ENCODE assay signal across 1 cellular context in the genomic region with DNA sequence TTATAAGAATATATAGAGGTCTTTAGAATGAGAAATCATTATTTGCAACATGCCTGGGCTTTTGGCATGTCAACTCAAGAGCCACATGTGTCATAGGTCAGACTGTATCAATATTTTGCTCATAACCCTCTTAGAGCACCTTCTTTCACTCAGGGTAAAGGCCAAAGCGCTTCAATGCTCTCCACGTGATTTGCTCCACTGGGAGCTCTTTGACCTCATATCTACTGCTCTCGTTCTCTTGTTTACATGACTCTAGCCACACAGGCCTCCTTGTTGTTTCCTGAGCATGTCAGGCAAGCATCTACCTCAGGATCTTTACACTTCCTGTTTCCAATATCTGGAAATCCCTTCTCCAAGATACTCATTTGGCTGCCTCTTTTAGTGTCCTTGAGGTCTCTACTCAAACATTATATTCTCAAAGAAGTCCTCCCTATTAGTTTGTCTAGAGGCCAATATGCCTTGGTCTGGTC.
TF ChIP-seq lines count a peak whose summit lies in the region.

No MANE protein-coding gene starts in this region.

TF ChIP-seq in HepG2, 621 proteins besides CTCF, POLR2A, EP300 and RAD21 (continued from another document):
- TF ChIP-seq, protein P1, sequence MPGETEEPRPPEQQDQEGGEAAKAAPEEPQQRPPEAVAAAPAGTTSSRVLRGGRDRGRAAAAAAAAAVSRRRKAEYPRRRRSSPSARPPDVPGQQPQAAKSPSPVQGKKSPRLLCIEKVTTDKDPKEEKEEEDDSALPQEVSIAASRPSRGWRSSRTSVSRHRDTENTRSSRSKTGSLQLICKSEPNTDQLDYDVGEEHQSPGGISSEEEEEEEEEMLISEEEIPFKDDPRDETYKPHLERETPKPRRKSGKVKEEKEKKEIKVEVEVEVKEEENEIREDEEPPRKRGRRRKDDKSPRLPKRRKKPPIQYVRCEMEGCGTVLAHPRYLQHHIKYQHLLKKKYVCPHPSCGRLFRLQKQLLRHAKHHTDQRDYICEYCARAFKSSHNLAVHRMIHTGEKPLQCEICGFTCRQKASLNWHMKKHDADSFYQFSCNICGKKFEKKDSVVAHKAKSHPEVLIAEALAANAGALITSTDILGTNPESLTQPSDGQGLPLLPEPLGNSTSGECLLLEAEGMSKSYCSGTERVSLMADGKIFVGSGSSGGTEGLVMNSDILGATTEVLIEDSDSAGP (CRISPR knock-in tag; IDR thresholded peaks at IDR 0.05; ENCODE audit: borderline replicate concordance) = no peak
- TF ChIP-seq KDM2A (CRISPR knock-in tag; IDR thresholded peaks at IDR 0.05; ENCODE audit: borderline replicate concordance, low read depth) (peak; percentile 70), ZNF33B (CRISPR knock-in tag; IDR thresholded peaks at IDR 0.05) (no peak), SNAPC2 (CRISPR knock-in tag; IDR thresholded peaks at IDR 0.05) (no peak), ZC3H13 (CRISPR knock-in tag; IDR thresholded peaks at IDR 0.05) (no peak; the same call in 1 of the 2 replicates), NPAS2 (CRISPR knock-in tag; IDR thresholded peaks at IDR 0.05; ENCODE audit: borderline replicate concordance) (no peak), FOXO1 (CRISPR knock-in tag; IDR thresholded peaks at IDR 0.05) (peak; percentile 100), ZFP36L1 (CRISPR knock-in tag; IDR thresholded peaks at IDR 0.05) (no peak), ZNF382 (CRISPR knock-in tag; IDR thresholded peaks at IDR 0.05; ENCODE audit: borderline replicate concordance) (no peak), RFX5 (IDR thresholded peaks at IDR 0.05; ENCODE audit: low read depth, low read length) (no peak), PHB2 (IDR thresholded peaks at IDR 0.05; ENCODE audit: partially characterized antibody) (no peak), FLYWCH1 (CRISPR knock-in tag; IDR thresholded peaks at IDR 0.05) (no peak), KLF15 (CRISPR knock-in tag; IDR thresholded peaks at IDR 0.05; ENCODE audit: borderline replicate concordance) (no peak), KAT2B (IDR thresholded peaks at IDR 0.05; ENCODE audit: borderline replicate concordance, low read depth, low read length) (no peak), MIXL1 (CRISPR knock-in tag; IDR thresholded peaks at IDR 0.05) (peak; percentile 97), ATF7 (IDR thresholded peaks at IDR 0.05) (0 out of 2 replicates have a peak, but pooled peaks have one; percentile 13), ATF7 (CRISPR knock-in tag; IDR thresholded peaks at IDR 0.05) (peak; percentile 71; the same call in 1 of the 2 replicates), SUZ12 (IDR thresholded peaks at IDR 0.05; ENCODE audit: low read depth, low read length) (no peak), KLF16 (CRISPR knock-in tag; IDR thresholded peaks at IDR 0.05) (peak in 1 of 2 experiments; percentile 96; a peak in 1 of 4 replicates), CBX2 (IDR thresholded peaks at IDR 0.05; ENCODE audit: low read depth, low read length) (no peak), CBX2 (CRISPR knock-in tag; IDR thresholded peaks at IDR 0.05; ENCODE audit: low read depth) (no peak), PHF8 (CRISPR knock-in tag; IDR thresholded peaks at IDR 0.05) (peak; percentile 48; the same call in 1 of the 2 replicates), ZNF629 (CRISPR knock-in tag; conservative IDR thresholded peaks at IDR 0.05) (peak; percentile 60), ISX (CRISPR knock-in tag; conservative IDR thresholded peaks at IDR 0.05) (no peak), XRCC5 (optimal IDR thresholded peaks at IDR 0.05; ENCODE audit: low read length) (peak; percentile 60), ZNF747 (CRISPR knock-in tag; IDR thresholded peaks at IDR 0.05; ENCODE audit: borderline replicate concordance) (peak; percentile 79; the same call in 1 of the 2 replicates), HMG20A (CRISPR knock-in tag; IDR thresholded peaks at IDR 0.05; ENCODE audit: borderline replicate concordance) (peak; percentile 100)
- TF ChIP-seq, protein P2, sequence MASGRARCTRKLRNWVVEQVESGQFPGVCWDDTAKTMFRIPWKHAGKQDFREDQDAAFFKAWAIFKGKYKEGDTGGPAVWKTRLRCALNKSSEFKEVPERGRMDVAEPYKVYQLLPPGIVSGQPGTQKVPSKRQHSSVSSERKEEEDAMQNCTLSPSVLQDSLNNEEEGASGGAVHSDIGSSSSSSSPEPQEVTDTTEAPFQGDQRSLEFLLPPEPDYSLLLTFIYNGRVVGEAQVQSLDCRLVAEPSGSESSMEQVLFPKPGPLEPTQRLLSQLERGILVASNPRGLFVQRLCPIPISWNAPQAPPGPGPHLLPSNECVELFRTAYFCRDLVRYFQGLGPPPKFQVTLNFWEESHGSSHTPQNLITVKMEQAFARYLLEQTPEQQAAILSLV (CRISPR knock-in tag; IDR thresholded peaks at IDR 0.05; ENCODE audit: borderline replicate concordance) = peak; percentile 54; the same call in 1 of the 2 replicates
- TF ChIP-seq, protein P3, sequence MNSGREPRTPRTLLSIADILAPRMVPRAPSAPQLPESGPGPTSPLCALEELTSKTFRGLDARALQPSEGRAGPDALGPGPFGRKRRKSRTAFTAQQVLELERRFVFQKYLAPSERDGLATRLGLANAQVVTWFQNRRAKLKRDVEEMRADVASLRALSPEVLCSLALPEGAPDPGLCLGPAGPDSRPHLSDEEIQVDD (CRISPR knock-in tag; IDR thresholded peaks at IDR 0.05; ENCODE audit: borderline replicate concordance) = no peak
- TF ChIP-seq, protein P4, sequence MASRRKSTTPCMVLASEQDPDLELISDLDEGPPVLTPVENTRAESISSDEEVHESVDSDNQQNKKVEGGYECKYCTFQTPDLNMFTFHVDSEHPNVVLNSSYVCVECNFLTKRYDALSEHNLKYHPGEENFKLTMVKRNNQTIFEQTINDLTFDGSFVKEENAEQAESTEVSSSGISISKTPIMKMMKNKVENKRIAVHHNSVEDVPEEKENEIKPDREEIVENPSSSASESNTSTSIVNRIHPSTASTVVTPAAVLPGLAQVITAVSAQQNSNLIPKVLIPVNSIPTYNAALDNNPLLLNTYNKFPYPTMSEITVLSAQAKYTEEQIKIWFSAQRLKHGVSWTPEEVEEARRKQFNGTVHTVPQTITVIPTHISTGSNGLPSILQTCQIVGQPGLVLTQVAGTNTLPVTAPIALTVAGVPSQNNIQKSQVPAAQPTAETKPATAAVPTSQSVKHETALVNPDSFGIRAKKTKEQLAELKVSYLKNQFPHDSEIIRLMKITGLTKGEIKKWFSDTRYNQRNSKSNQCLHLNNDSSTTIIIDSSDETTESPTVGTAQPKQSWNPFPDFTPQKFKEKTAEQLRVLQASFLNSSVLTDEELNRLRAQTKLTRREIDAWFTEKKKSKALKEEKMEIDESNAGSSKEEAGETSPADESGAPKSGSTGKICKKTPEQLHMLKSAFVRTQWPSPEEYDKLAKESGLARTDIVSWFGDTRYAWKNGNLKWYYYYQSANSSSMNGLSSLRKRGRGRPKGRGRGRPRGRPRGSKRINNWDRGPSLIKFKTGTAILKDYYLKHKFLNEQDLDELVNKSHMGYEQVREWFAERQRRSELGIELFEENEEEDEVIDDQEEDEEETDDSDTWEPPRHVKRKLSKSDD (CRISPR knock-in tag; IDR thresholded peaks at IDR 0.05; ENCODE audit: low read depth) = no peak
- TF ChIP-seq, protein P5, sequence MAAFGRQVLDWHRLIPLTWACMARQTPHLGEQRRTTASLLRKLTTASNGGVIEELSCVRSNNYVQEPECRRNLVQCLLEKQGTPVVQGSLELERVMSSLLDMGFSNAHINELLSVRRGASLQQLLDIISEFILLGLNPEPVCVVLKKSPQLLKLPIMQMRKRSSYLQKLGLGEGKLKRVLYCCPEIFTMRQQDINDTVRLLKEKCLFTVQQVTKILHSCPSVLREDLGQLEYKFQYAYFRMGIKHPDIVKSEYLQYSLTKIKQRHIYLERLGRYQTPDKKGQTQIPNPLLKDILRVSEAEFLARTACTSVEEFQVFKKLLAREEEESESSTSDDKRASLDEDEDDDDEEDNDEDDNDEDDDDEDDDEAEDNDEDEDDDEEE (CRISPR knock-in tag; IDR thresholded peaks at IDR 0.05) = no peak
- TF ChIP-seq, protein P6, sequence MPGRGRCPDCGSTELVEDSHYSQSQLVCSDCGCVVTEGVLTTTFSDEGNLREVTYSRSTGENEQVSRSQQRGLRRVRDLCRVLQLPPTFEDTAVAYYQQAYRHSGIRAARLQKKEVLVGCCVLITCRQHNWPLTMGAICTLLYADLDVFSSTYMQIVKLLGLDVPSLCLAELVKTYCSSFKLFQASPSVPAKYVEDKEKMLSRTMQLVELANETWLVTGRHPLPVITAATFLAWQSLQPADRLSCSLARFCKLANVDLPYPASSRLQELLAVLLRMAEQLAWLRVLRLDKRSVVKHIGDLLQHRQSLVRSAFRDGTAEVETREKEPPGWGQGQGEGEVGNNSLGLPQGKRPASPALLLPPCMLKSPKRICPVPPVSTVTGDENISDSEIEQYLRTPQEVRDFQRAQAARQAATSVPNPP (CRISPR knock-in tag; IDR thresholded peaks at IDR 0.05) = no peak
- TF ChIP-seq, protein P7, sequence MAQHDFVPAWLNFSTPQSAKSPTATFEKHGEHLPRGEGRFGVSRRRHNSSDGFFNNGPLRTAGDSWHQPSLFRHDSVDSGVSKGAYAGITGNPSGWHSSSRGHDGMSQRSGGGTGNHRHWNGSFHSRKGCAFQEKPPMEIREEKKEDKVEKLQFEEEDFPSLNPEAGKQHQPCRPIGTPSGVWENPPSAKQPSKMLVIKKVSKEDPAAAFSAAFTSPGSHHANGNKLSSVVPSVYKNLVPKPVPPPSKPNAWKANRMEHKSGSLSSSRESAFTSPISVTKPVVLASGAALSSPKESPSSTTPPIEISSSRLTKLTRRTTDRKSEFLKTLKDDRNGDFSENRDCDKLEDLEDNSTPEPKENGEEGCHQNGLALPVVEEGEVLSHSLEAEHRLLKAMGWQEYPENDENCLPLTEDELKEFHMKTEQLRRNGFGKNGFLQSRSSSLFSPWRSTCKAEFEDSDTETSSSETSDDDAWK (CRISPR knock-in tag; IDR thresholded peaks at IDR 0.05) = no peak
- TF ChIP-seq, protein P8, sequence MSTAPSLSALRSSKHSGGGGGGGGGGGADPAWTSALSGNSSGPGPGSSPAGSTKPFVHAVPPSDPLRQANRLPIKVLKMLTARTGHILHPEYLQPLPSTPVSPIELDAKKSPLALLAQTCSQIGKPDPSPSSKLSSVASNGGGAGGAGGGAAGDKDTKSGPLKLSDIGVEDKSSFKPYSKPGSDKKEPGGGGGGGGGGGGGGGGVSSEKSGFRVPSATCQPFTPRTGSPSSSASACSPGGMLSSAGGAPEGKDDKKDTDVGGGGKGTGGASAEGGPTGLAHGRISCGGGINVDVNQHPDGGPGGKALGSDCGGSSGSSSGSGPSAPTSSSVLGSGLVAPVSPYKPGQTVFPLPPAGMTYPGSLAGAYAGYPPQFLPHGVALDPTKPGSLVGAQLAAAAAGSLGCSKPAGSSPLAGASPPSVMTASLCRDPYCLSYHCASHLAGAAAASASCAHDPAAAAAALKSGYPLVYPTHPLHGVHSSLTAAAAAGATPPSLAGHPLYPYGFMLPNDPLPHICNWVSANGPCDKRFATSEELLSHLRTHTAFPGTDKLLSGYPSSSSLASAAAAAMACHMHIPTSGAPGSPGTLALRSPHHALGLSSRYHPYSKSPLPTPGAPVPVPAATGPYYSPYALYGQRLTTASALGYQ (CRISPR knock-in tag; IDR thresholded peaks at IDR 0.05) = peak; percentile 97
- TF ChIP-seq, protein P9, sequence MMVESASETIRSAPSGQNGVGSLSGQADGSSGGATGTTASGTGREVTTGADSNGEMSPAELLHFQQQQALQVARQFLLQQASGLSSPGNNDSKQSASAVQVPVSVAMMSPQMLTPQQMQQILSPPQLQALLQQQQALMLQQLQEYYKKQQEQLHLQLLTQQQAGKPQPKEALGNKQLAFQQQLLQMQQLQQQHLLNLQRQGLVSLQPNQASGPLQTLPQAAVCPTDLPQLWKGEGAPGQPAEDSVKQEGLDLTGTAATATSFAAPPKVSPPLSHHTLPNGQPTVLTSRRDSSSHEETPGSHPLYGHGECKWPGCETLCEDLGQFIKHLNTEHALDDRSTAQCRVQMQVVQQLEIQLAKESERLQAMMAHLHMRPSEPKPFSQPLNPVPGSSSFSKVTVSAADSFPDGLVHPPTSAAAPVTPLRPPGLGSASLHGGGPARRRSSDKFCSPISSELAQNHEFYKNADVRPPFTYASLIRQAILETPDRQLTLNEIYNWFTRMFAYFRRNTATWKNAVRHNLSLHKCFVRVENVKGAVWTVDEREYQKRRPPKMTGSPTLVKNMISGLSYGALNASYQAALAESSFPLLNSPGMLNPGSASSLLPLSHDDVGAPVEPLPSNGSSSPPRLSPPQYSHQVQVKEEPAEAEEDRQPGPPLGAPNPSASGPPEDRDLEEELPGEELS (CRISPR knock-in tag; IDR thresholded peaks at IDR 0.05) = peak; percentile 99
- TF ChIP-seq, protein P10, sequence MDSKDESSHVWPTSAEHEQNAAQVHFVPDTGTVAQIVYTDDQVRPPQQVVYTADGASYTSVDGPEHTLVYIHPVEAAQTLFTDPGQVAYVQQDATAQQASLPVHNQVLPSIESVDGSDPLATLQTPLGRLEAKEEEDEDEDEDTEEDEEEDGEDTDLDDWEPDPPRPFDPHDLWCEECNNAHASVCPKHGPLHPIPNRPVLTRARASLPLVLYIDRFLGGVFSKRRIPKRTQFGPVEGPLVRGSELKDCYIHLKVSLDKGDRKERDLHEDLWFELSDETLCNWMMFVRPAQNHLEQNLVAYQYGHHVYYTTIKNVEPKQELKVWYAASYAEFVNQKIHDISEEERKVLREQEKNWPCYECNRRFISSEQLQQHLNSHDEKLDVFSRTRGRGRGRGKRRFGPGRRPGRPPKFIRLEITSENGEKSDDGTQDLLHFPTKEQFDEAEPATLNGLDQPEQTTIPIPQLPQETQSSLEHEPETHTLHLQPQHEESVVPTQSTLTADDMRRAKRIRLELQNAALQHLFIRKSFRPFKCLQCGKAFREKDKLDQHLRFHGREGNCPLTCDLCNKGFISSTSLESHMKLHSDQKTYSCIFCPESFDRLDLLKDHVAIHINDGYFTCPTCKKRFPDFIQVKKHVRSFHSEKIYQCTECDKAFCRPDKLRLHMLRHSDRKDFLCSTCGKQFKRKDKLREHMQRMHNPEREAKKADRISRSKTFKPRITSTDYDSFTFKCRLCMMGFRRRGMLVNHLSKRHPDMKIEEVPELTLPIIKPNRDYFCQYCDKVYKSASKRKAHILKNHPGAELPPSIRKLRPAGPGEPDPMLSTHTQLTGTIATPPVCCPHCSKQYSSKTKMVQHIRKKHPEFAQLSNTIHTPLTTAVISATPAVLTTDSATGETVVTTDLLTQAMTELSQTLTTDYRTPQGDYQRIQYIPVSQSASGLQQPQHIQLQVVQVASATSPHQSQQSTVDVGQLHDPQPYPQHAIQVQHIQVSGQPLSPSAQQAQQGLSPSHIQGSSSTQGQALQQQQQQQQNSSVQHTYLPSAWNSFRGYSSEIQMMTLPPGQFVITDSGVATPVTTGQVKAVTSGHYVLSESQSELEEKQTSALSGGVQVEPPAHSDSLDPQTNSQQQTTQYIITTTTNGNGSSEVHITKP (CRISPR knock-in tag; IDR thresholded peaks at IDR 0.05; ENCODE audit: low read depth) = peak; percentile 82
- TF ChIP-seq, protein P11, sequence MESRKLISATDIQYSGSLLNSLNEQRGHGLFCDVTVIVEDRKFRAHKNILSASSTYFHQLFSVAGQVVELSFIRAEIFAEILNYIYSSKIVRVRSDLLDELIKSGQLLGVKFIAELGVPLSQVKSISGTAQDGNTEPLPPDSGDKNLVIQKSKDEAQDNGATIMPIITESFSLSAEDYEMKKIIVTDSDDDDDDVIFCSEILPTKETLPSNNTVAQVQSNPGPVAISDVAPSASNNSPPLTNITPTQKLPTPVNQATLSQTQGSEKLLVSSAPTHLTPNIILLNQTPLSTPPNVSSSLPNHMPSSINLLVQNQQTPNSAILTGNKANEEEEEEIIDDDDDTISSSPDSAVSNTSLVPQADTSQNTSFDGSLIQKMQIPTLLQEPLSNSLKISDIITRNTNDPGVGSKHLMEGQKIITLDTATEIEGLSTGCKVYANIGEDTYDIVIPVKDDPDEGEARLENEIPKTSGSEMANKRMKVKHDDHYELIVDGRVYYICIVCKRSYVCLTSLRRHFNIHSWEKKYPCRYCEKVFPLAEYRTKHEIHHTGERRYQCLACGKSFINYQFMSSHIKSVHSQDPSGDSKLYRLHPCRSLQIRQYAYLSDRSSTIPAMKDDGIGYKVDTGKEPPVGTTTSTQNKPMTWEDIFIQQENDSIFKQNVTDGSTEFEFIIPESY (CRISPR knock-in tag; IDR thresholded peaks at IDR 0.05) = peak; percentile 85
